ENCODE assay signal across 13 cellular contexts in the genomic region with DNA sequence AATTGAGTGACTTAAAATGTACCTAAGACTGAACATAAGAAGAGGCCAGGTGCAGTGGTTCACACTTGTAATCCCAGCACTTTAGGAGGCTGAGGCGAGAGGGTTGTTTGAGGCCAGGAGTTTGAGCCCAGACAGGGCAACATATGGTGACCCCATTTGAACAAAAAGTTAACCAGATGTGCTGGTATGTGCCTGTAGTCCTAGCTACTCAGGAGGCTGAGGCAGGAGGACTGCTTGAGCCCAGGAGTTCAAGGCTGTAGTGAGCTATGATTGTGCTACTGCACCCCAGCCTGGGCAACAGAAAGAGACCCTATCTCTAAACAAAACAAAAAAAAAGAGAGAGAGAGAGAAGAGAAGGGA. TPM values are rescaled to one million over a fixed set of nuclear protein-coding genes. Genes with fewer than 3 reads are reported as not detected.
DNase-seq lines count a peak whose midpoint lies in the region; ATAC-seq and TF ChIP-seq lines count a peak whose summit lies in the region.
"Had no signal": no experiment of that assay in that cellular context is flagged by ENCODE, and none has a peak within 500 bp of the region (broad histone marks: within the 10 kb centered on the region; RNA-seq: fewer than 3 reads in every experiment).

No MANE protein-coding gene starts in this region.

- H3K9me3 ChIP-seq in Caco-2 (no peaks in the 10 kb centered on the region), PC-3 (ENCODE audit: low read length) (no peaks in the 10 kb centered on the region), esophagus (ENCODE audit: control insufficient read depth in 2 of 2, insufficient read depth in 1 of 2, low read depth in 1 of 2, low read length in 1 of 2) (no peaks in the 10 kb centered on the region)
- H3K9me3 ChIP-seq: pancreas had no signal

- H3K36me3 ChIP-seq in Caco-2 (ENCODE audit: control insufficient read depth, insufficient read depth, low read length): no peaks in the 10 kb centered on the region
- H3K36me3 ChIP-seq in PC-3 (ENCODE audit: low read depth, low read length): no peaks in the 10 kb centered on the region
- no peaks in the 10 kb centered on the region for H3K36me3 ChIP-seq in esophagus (ENCODE audit: control insufficient read depth in 2 of 2, insufficient read depth in 2 of 2, low read length in 1 of 2)
- H3K36me3 ChIP-seq: pancreas had no signal

- no peaks in the 10 kb centered on the region for H4K20me1 ChIP-seq in PC-3 (ENCODE audit: low read length)

- no peak overlapping the region for H2AFZ ChIP-seq in PC-3 (ENCODE audit: low read length)

- no peaks in the 10 kb centered on the region for H3K27me3 Mint-ChIP-seq in Caco-2 (ENCODE audit: insufficient read depth, unreplicated experiment)
- H3K27me3 Mint-ChIP-seq in progenitor cell of endocrine pancreas: no peaks in the 10 kb centered on the region

- 97 to 100% methylated on average over 1 of the region's 1 CpG for WGBS in esophagus, 2 donors

- POLR2A ChIA-PET in Caco-2 (lab: Charles Lee): interaction anchor here (0.8 to 2.0 kb wide), 3 partner anchors 18 to 67 kb away, joined by 3 to 7 read pairs (median 4); a partner anchor contains a TSS
- POLR2A ChIA-PET in PC-3 (lab: Charles Lee; ENCODE audit: unreplicated experiment): interaction anchor here (0.8 to 1.6 kb wide), 2 partner anchors 38 to 69 kb away, joined by 4 to 15 read pairs; no protein-coding TSS in a partner anchor

- H3K27me3 ChIP-seq in Caco-2 (replicated peaks; ENCODE audit: control insufficient read depth, insufficient read depth, low read length): no peaks in the 10 kb centered on the region
- H3K27me3 ChIP-seq in PC-3 (ENCODE audit: low read length): no peaks in the 10 kb centered on the region
- no peaks in the 10 kb centered on the region for H3K27me3 ChIP-seq in esophagus (ENCODE audit: control insufficient read depth in 1 of 2, insufficient read depth in 2 of 2, low read length in 2 of 2)
- H3K27me3 ChIP-seq: pancreas had no signal

- peak overlapping the region; percentile 68 for H3K4me2 ChIP-seq in PC-3 (ENCODE audit: low read length)

- H3K27ac Mint-ChIP-seq in Caco-2 (ENCODE audit: unreplicated experiment) (peak overlapping the region; percentile 89), progenitor cell of endocrine pancreas (peak overlapping the region; percentile 94)

- ATAC-seq in PC-3: no peak

- no peak for TF ChIP-seq CTCF in Caco-2 (IDR thresholded peaks at IDR 0.05; ENCODE audit: insufficient read depth in 1 of 2, low read depth in 1 of 2, low read length in 1 of 2, severe bottlenecking in 1 of 2, unreplicated experiment in 1 of 2)
- no peak for TF ChIP-seq CTCF in PC-3 (conservative IDR thresholded peaks at IDR 0.05; ENCODE audit: low read depth, low read length)
- no peak for TF ChIP-seq CTCF in progenitor cell of endocrine pancreas (IDR thresholded peaks at IDR 0.05; ENCODE audit: unreplicated experiment)

- H3K27ac ChIP-seq in PC-3 (ENCODE audit: low read length) (peak overlapping the region; percentile 96), esophagus (ENCODE audit: low read depth in 2 of 2, low read length in 1 of 2) (peak overlapping the region; percentile 62 to 76)
- H3K27ac ChIP-seq: C4-2B had no signal

- H3K36me3 Mint-ChIP-seq in Caco-2 (ENCODE audit: insufficient read depth, unreplicated experiment) (peaks cover 4% of the 10 kb centered on the region), progenitor cell of endocrine pancreas (ENCODE audit: insufficient read depth) (no peaks in the 10 kb centered on the region)

- no peak for DNase-seq in Caco-2
- no peak for DNase-seq in PC-3
- DNase-seq in progenitor cell of endocrine pancreas (ENCODE audit: low spot score, unreplicated experiment): no peak
- DNase-seq in activated T-cell treated with anti-CD3 and anti-CD28 coated beads, Interleukin-2, amount 50 U/mL, for 1 hour: no peak
- DNase-seq in NCI-H2107 (lab: John Stamatoyannopoulos, UW): no peak
- DNase-seq in head of caudate nucleus: no peak
- DNase-seq in CD1c-positive myeloid dendritic cell (ENCODE audit: extremely low spot score): no peak
- DNase-seq: activated CD4-positive, alpha-beta T cell treated with anti-CD3 and anti-CD28 coated beads, Interleukin-2, amount 50 U/mL, for 48 hours; activated gamma-delta T cell; H7 had no signal

- no peaks in the 10 kb centered on the region for H3K9me2 ChIP-seq in PC-3 (replicated peaks; ENCODE audit: low read length)

- peaks cover 12% of the 10 kb centered on the region for H3F3A ChIP-seq in PC-3 (ENCODE audit: low read length, unreplicated experiment)

- H3K4me1 Mint-ChIP-seq in Caco-2 (ENCODE audit: low read depth, unreplicated experiment) (peaks cover 44% of the 10 kb centered on the region), progenitor cell of endocrine pancreas (ENCODE audit: low read depth) (peaks cover 11% of the 10 kb centered on the region)

- no peaks in the 10 kb centered on the region for H3K9me3 Mint-ChIP-seq in Caco-2 (ENCODE audit: unreplicated experiment)
- no peaks in the 10 kb centered on the region for H3K9me3 Mint-ChIP-seq in progenitor cell of endocrine pancreas (ENCODE audit: low read depth)

- H3K4me3 Mint-ChIP-seq in Caco-2 (ENCODE audit: unreplicated experiment) (peak overlapping the region; percentile 62), progenitor cell of endocrine pancreas (ENCODE audit: low read depth) (no peak overlapping the region)

- H3K4me1 ChIP-seq in Caco-2: peaks cover 45% of the 10 kb centered on the region
- peaks cover 30% of the 10 kb centered on the region for H3K4me1 ChIP-seq in PC-3 (ENCODE audit: insufficient read depth, low read length)
- H3K4me1 ChIP-seq in esophagus (ENCODE audit: control insufficient read depth in 2 of 2, insufficient read depth in 2 of 2, low read length in 1 of 2): peaks cover 0 to 4% of the 10 kb centered on the region in 2 donors
- H3K4me1 ChIP-seq: pancreas had no signal

- CTCF ChIA-PET in Caco-2 (lab: Charles Lee) (interaction anchor here (0.8 to 1.6 kb wide), 4 partner anchors 18 to 42 kb away, joined by 3 to 7 read pairs (median 4); no protein-coding TSS in a partner anchor), PC-3 (lab: Charles Lee) (interaction anchor here (0.6 to 1.5 kb wide), 4 partner anchors 10 to 67 kb away, joined by 5 to 13 read pairs (median 6); a partner anchor contains a TSS)

- no peak overlapping the region for H3K4me3 ChIP-seq in Caco-2 (ENCODE audit: low read depth, low read length)
- H3K4me3 ChIP-seq in PC-3 (ENCODE audit: low read length): peak overlapping the region; percentile 20; the same call in 1 of the 2 replicates
- H3K4me3 ChIP-seq in esophagus (ENCODE audit: low read depth in 1 of 2, low read length in 2 of 2): no peak overlapping the region
- H3K4me3 ChIP-seq: pancreas had no signal

- BruUV-seq in Caco-2 (replicated peaks; lab: Mats Ljungman, UMichigan) (TSS peak; percentile 91), PC-3 (replicated peaks; lab: Mats Ljungman, UMichigan) (no TSS peak)

- H3K79me2 ChIP-seq in PC-3 (ENCODE audit: low read length): no peaks in the 10 kb centered on the region

- H3K9ac ChIP-seq in PC-3 (ENCODE audit: low read length): peak overlapping the region; percentile 68

- intact Hi-C loops in Caco-2 (cut with micrococcal nuclease; ENCODE audit: unreplicated experiment) (loop anchor here (1.0 kb wide), 3 partner anchors 11 to 65 kb away; no protein-coding TSS in a partner anchor), PC-3 (cut with micrococcal nuclease) (loop anchor here (1.0 to 2.0 kb wide), 5 partner anchors 15 to 311 kb away; no protein-coding TSS in a partner anchor), head of caudate nucleus (cut with DNase I) (no loop called here)

RNA-seq across cellular contexts. Expression of a gene that starts 10.1 kb away (rescaled TPM):
- total RNA-seq in Caco-2 (2022): 8.7 and 10.0 TPM in 2 replicates
- total RNA-seq in PC-3 (2014; rRNA removed): 0.44 and 0.46 TPM in 2 replicates
- polyA plus RNA-seq in esophagus: 1 to 10 TPM; 5.1 to 7.7 TPM
- 13.9 and 15.2 TPM in 2 replicates for total RNA-seq in progenitor cell of endocrine pancreas
